In genomic region chr10:17229016-17229716, GRCh38 we compare ENCODE assay signal across 8 cellular contexts. TPM values are rescaled to one million over a fixed set of nuclear protein-coding genes. Genes with fewer than 3 reads are reported as not detected.
DNase-seq lines count a peak whose midpoint lies in the region; ATAC-seq and TF ChIP-seq lines count a peak whose summit lies in the region.

No MANE protein-coding gene starts in this region.

- H3K4me2 ChIP-seq in Loucy (ENCODE audit: low read depth, low read length, poor library complexity, severe bottlenecking) = peak overlapping the region; percentile 98

- TF ChIP-seq CTCF in Loucy (conservative IDR thresholded peaks at IDR 0.05; ENCODE audit: low read length) = no peak

- peak overlapping the region; percentile 76 for H2AFZ ChIP-seq in Loucy (ENCODE audit: low read length)

- no peaks in the 10 kb centered on the region for H3K9me2 ChIP-seq in Loucy (replicated peaks; ENCODE audit: low read depth, low read length)

- peaks cover 1% of the 10 kb centered on the region for H3K27me3 Mint-ChIP-seq in activated CD4-positive, alpha-beta memory T cell treated with anti-CD3 and anti-CD28 coated beads for 36 hours

- peak overlapping the region; percentile 99 for H3K9ac ChIP-seq in Loucy (ENCODE audit: low read depth, low read length, poor library complexity, severe bottlenecking)

- 0 to 1% methylated on average over 39 to 45 of the region's 72 CpGs for WGBS in mesodermal cell (ENCODE audit: insufficient coverage in 2 of 2), 2 experiments

- DNase-seq in AG20443 (ENCODE audit: low spot score) (peak; percentile 91), NCI-H2171 (lab: John Stamatoyannopoulos, UW) (no peak)
- peak; percentile 76 for DNase-seq in activated CD4-positive, alpha-beta memory T cell treated with anti-CD3 and anti-CD28 coated beads for 36 hours
- peak; percentile 79 for DNase-seq in effector CD4-positive, alpha-beta T cell
- peak; percentile 69 to 79 for DNase-seq in stimulated activated CD8-positive, alpha-beta memory T cell treated with anti-CD3 and anti-CD28 coated beads, Interleukin-2, amount 100 ng/mL, for 1 hour (ENCODE audit: low read depth in 2 of 2)

- peaks cover 30% of the 10 kb centered on the region for H3K36me3 ChIP-seq in Loucy (ENCODE audit: insufficient read depth, low read length)
- H3K36me3 ChIP-seq in mesodermal cell (ENCODE audit: control insufficient read depth, insufficient read depth, low read length) = peaks cover 49% of the 10 kb centered on the region

- peak overlapping the region; percentile 99 for H3K27ac ChIP-seq in mesodermal cell (ENCODE audit: low read depth, low read length, severe bottlenecking)

- peaks cover 50% of the 10 kb centered on the region for H3K4me1 Mint-ChIP-seq in activated CD4-positive, alpha-beta memory T cell treated with anti-CD3 and anti-CD28 coated beads for 36 hours (ENCODE audit: low read depth)

- no peaks in the 10 kb centered on the region for H3K27me3 ChIP-seq in Loucy (ENCODE audit: insufficient read depth, low read length, poor library complexity, severe bottlenecking)

- peak overlapping the region; percentile 87 for H3K27ac Mint-ChIP-seq in activated CD4-positive, alpha-beta memory T cell treated with anti-CD3 and anti-CD28 coated beads for 36 hours

- peaks cover 40% of the 10 kb centered on the region for H3K36me3 Mint-ChIP-seq in activated CD4-positive, alpha-beta memory T cell treated with anti-CD3 and anti-CD28 coated beads for 36 hours

- H4K20me1 ChIP-seq in Loucy (ENCODE audit: insufficient read depth, low read length, poor library complexity, severe bottlenecking) = peaks cover 44% of the 10 kb centered on the region

- POLR2A ChIA-PET in activated CD4-positive, alpha-beta memory T cell treated with anti-CD3 and anti-CD28 coated beads for 36 hours (lab: Charles Lee) = interaction anchor here (1.0 to 4.6 kb wide), 13 partner anchors 9 to 337 kb away, joined by 3 to 50 read pairs (median 6); partner anchors contain the start of gene TRDMT1

- H3K79me2 ChIP-seq in Loucy (ENCODE audit: insufficient read depth, low read length) = peaks cover 62% of the 10 kb centered on the region

- H3F3A ChIP-seq in Loucy (ENCODE audit: low read depth) = peaks cover 17% of the 10 kb centered on the region

- CTCF ChIA-PET in activated CD4-positive, alpha-beta memory T cell treated with anti-CD3 and anti-CD28 coated beads for 36 hours (lab: Charles Lee) = interaction anchor here (0.7 to 4.9 kb wide), 10 partner anchors 9 to 411 kb away, joined by 3 to 29 read pairs (median 11); partner anchors contain the start of gene TRDMT1

- peak overlapping the region; percentile 91 for H3K4me3 ChIP-seq in Loucy (ENCODE audit: low read length, poor library complexity, severe bottlenecking)
- H3K4me3 ChIP-seq in mesodermal cell (ENCODE audit: extremely low read depth, insufficient read depth, low read length, poor library complexity, severe bottlenecking) = peak overlapping the region; percentile 98

- no peaks in the 10 kb centered on the region for H3K9me3 Mint-ChIP-seq in activated CD4-positive, alpha-beta memory T cell treated with anti-CD3 and anti-CD28 coated beads for 36 hours

- peaks cover 51% of the 10 kb centered on the region for H3K4me1 ChIP-seq in Loucy (ENCODE audit: insufficient read depth, low read length, poor library complexity, severe bottlenecking)
- H3K4me1 ChIP-seq in mesodermal cell (ENCODE audit: control insufficient read depth, insufficient read depth, low read length, poor library complexity, severe bottlenecking) = peaks cover 16% of the 10 kb centered on the region

- intact Hi-C loops in activated CD4-positive, alpha-beta memory T cell treated with anti-CD3 and anti-CD28 coated beads for 36 hours (cut with micrococcal nuclease) = loop anchor here (2.0 to 5.0 kb wide), 4 partner anchors 200 to 792 kb away; partner anchors contain the start of genes PTER and STAM

- peak overlapping the region; percentile 95 for H3K4me3 Mint-ChIP-seq in activated CD4-positive, alpha-beta memory T cell treated with anti-CD3 and anti-CD28 coated beads for 36 hours

- H3K9me3 ChIP-seq in Loucy (ENCODE audit: insufficient read depth, low read depth, low read length) = no peaks in the 10 kb centered on the region
- H3K9me3 ChIP-seq in mesodermal cell (ENCODE audit: control insufficient read depth, low read length) = no peaks in the 10 kb centered on the region

- peak; percentile 24 for ATAC-seq in GM19438 (IDR thresholded peaks at IDR 0.05; ENCODE audit: low read depth, unreplicated experiment)

RNA-seq across cellular contexts. Expression of gene VIM, which starts 1.1 kb away (rescaled TPM):
- 100 to 1,000 TPM; 515 to 525 TPM for total RNA-seq in activated CD4-positive, alpha-beta memory T cell treated with anti-CD3 and anti-CD28 coated beads for 36 hours
- 9,893 TPM for polyA plus RNA-seq in mesodermal cell (2013, experiment 1 of 2)
- 9,295 TPM for polyA plus RNA-seq in mesodermal cell (2013, experiment 2 of 2)

RNA-seq across cellular contexts. Expression of gene TRDMT1, which starts 27.7 kb away (rescaled TPM):
- total RNA-seq in activated CD4-positive, alpha-beta memory T cell treated with anti-CD3 and anti-CD28 coated beads for 36 hours = 1 to 10 TPM; 5.0 to 5.8 TPM
- 7.9 TPM for polyA plus RNA-seq in mesodermal cell (2013, experiment 1 of 2)
- 6.1 TPM for polyA plus RNA-seq in mesodermal cell (2013, experiment 2 of 2)
